1 cellular context compared by ENCODE assay signal in the genomic region with DNA sequence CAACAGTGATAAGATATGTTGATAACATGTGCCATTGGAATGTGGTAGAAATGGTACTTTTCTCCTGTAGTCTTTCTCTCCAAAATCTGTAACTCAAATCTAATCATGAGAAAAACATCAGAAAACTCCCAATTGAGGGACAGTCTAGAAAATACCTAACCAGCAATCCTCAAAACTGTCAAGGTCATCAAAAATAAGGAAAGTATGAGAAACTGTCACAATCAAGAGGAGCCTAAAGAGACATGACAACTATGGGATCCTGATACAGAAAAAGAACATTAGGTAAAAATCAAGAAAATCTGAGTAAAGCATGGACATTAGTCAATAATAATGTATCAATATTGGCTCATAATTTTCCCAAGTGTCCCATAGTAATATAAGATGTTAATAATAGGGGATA.
TF ChIP-seq lines count a peak whose summit lies in the region.

No MANE protein-coding gene starts in this region.

TF ChIP-seq in IMR-90, 13 proteins besides CTCF, POLR2A, EP300 and RAD21 (continued from another document):
- TF ChIP-seq SMC3 (IDR thresholded peaks at IDR 0.05; ENCODE audit: low read depth, low read length) (no peak), MAFK (IDR thresholded peaks at IDR 0.05; ENCODE audit: low read depth, low read length) (peak; percentile 70)
